ENCODE assay signal across 1 cellular context in the genomic region with DNA sequence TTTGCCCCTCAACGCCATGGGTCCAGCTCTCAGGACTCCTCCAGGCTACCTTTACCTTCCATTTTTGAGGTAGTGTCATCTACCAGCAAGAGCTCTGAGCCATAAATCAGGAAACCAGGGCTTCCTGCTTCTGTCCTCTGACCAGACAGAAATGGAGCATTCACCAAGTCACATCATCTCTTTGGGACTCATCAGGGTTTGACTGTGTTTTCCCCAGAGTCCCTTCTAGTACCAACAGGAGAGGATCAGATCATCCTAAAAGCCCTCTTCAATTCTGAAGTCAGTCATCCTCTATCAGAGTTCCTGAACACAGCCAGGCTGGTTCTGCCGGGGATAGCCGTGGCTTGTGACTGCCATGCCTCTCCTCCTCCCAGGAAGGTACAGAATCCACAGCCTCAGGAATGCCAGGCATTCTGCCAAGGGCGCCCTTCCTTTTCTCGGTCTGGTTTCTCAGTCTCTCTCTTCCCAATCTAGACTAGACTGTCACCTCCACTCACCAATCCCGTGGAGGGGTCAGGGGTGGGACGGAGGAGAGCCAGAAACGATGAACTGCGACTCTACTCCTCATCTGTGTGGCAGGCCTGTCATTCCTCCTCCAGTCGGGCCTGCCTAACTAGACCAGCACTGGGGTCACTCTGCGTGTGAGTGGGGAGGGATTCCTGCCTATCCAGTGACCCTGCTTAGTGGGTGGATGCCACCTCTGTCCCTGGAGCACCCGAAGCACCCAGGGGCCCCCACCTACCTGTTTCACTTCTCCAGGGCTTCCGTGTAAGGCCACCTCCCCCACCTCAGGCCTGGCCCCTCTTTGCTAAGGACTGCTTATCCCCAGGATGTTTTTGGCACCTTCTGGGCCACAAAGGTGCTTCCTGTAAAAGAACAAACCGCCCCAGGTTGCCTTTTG.
A peak's percentile ranks its signal among the peaks of the same experiment; 100 is the strongest.
TF ChIP-seq lines count a peak whose summit lies in the region.

No MANE protein-coding gene starts in this region.

TF ChIP-seq in HepG2, 621 proteins besides CTCF, POLR2A, EP300 and RAD21 (continued from another document and continues in another):
- TF ChIP-seq JARID2 (CRISPR knock-in tag; IDR thresholded peaks at IDR 0.05; ENCODE audit: insufficient replicate concordance), result no peak
- TF ChIP-seq NR2F2 (IDR thresholded peaks at IDR 0.05; ENCODE audit: borderline replicate concordance, low read depth), result no peak
- peak; percentile 61 for TF ChIP-seq RBM22 (optimal IDR thresholded peaks at IDR 0.05; ENCODE audit: low read length)
- TF ChIP-seq ZNF547 (CRISPR knock-in tag; IDR thresholded peaks at IDR 0.05), result no peak
- TF ChIP-seq, protein P1, sequence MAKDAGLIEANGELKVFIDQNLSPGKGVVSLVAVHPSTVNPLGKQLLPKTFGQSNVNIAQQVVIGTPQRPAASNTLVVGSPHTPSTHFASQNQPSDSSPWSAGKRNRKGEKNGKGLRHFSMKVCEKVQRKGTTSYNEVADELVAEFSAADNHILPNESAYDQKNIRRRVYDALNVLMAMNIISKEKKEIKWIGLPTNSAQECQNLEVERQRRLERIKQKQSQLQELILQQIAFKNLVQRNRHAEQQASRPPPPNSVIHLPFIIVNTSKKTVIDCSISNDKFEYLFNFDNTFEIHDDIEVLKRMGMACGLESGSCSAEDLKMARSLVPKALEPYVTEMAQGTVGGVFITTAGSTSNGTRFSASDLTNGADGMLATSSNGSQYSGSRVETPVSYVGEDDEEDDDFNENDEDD (CRISPR knock-in tag; IDR thresholded peaks at IDR 0.05; ENCODE audit: borderline replicate concordance), result 0 out of 2 replicates have a peak, but pooled peaks have one; percentile 28
- TF ChIP-seq ZNF737 (CRISPR knock-in tag; IDR thresholded peaks at IDR 0.05; ENCODE audit: borderline replicate concordance), result no peak
- TF ChIP-seq, protein P2, sequence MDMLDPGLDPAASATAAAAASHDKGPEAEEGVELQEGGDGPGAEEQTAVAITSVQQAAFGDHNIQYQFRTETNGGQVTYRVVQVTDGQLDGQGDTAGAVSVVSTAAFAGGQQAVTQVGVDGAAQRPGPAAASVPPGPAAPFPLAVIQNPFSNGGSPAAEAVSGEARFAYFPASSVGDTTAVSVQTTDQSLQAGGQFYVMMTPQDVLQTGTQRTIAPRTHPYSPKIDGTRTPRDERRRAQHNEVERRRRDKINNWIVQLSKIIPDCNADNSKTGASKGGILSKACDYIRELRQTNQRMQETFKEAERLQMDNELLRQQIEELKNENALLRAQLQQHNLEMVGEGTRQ (IDR thresholded peaks at IDR 0.05; ENCODE audit: low read depth, low read length), result no peak
- TF ChIP-seq, protein P2 (CRISPR knock-in tag; IDR thresholded peaks at IDR 0.05; ENCODE audit: borderline replicate concordance), result 0 out of 2 replicates have a peak, but pooled peaks have one; percentile 26
- TF ChIP-seq, protein P3, sequence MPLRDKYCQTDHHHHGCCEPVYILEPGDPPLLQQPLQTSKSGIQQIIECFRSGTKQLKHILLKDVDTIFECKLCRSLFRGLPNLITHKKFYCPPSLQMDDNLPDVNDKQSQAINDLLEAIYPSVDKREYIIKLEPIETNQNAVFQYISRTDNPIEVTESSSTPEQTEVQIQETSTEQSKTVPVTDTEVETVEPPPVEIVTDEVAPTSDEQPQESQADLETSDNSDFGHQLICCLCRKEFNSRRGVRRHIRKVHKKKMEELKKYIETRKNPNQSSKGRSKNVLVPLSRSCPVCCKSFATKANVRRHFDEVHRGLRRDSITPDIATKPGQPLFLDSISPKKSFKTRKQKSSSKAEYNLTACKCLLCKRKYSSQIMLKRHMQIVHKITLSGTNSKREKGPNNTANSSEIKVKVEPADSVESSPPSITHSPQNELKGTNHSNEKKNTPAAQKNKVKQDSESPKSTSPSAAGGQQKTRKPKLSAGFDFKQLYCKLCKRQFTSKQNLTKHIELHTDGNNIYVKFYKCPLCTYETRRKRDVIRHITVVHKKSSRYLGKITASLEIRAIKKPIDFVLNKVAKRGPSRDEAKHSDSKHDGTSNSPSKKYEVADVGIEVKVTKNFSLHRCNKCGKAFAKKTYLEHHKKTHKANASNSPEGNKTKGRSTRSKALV (CRISPR knock-in tag; IDR thresholded peaks at IDR 0.05), result 0 out of 2 replicates have a peak, but pooled peaks have one; percentile 28
- TF ChIP-seq ZNF777 (CRISPR knock-in tag; IDR thresholded peaks at IDR 0.05), result no peak
- TF ChIP-seq SNAPC2 (CRISPR knock-in tag; IDR thresholded peaks at IDR 0.05), result no peak
- TF ChIP-seq ZBTB39 (CRISPR knock-in tag; IDR thresholded peaks at IDR 0.05), result peak; percentile 33; the same call in 1 of the 2 replicates
- no peak; the same call in 1 of the 2 replicates for TF ChIP-seq KDM2A (CRISPR knock-in tag; IDR thresholded peaks at IDR 0.05; ENCODE audit: borderline replicate concordance, low read depth)
- TF ChIP-seq ZNF343 (CRISPR knock-in tag; IDR thresholded peaks at IDR 0.05), result peak; percentile 74; the same call in 1 of the 2 replicates
- TF ChIP-seq GATAD2A (CRISPR knock-in tag; IDR thresholded peaks at IDR 0.05), result peak; percentile 48; the same call in 1 of the 2 replicates
- TF ChIP-seq ZNF572 (CRISPR knock-in tag; IDR thresholded peaks at IDR 0.05), result 0 out of 2 replicates have a peak, but pooled peaks have one; percentile 41
- no peak for TF ChIP-seq KLF6 (CRISPR knock-in tag; IDR thresholded peaks at IDR 0.05)
- no peak for TF ChIP-seq ZC3H13 (CRISPR knock-in tag; IDR thresholded peaks at IDR 0.05)
- TF ChIP-seq ZNF678 (CRISPR knock-in tag; IDR thresholded peaks at IDR 0.05), result 0 out of 2 replicates have a peak, but pooled peaks have one; percentile 36
- TF ChIP-seq SRSF1 (optimal IDR thresholded peaks at IDR 0.05; ENCODE audit: low read depth, low read length), result no peak
- no peak for TF ChIP-seq ZNF253 (CRISPR knock-in tag; IDR thresholded peaks at IDR 0.05; ENCODE audit: borderline replicate concordance)
- no peak for TF ChIP-seq MAFG (CRISPR knock-in tag; IDR thresholded peaks at IDR 0.05)
- TF ChIP-seq MIXL1 (CRISPR knock-in tag; IDR thresholded peaks at IDR 0.05), result no peak; the same call in 1 of the 2 replicates
- TF ChIP-seq RBM39 (IDR thresholded peaks at IDR 0.05; ENCODE audit: low read depth, low read length, poor library complexity, severe bottlenecking), result no peak
- TF ChIP-seq ZNF503 (CRISPR knock-in tag; IDR thresholded peaks at IDR 0.05), result no peak
- TF ChIP-seq, protein P4, sequence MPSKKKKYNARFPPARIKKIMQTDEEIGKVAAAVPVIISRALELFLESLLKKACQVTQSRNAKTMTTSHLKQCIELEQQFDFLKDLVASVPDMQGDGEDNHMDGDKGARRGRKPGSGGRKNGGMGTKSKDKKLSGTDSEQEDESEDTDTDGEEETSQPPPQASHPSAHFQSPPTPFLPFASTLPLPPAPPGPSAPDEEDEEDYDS (CRISPR knock-in tag; IDR thresholded peaks at IDR 0.05), result peak; percentile 5; the same call in 1 of the 2 replicates
- no peak for TF ChIP-seq KDM4B (CRISPR knock-in tag; IDR thresholded peaks at IDR 0.05)
- TF ChIP-seq, protein P5, sequence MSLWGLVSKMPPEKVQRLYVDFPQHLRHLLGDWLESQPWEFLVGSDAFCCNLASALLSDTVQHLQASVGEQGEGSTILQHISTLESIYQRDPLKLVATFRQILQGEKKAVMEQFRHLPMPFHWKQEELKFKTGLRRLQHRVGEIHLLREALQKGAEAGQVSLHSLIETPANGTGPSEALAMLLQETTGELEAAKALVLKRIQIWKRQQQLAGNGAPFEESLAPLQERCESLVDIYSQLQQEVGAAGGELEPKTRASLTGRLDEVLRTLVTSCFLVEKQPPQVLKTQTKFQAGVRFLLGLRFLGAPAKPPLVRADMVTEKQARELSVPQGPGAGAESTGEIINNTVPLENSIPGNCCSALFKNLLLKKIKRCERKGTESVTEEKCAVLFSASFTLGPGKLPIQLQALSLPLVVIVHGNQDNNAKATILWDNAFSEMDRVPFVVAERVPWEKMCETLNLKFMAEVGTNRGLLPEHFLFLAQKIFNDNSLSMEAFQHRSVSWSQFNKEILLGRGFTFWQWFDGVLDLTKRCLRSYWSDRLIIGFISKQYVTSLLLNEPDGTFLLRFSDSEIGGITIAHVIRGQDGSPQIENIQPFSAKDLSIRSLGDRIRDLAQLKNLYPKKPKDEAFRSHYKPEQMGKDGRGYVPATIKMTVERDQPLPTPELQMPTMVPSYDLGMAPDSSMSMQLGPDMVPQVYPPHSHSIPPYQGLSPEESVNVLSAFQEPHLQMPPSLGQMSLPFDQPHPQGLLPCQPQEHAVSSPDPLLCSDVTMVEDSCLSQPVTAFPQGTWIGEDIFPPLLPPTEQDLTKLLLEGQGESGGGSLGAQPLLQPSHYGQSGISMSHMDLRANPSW (CRISPR knock-in tag; IDR thresholded peaks at IDR 0.05; ENCODE audit: borderline replicate concordance), result no peak
- TF ChIP-seq SIN3B (IDR thresholded peaks at IDR 0.05; ENCODE audit: low read length), result no peak
- TF ChIP-seq HIC2 (CRISPR knock-in tag; IDR thresholded peaks at IDR 0.05; ENCODE audit: low read depth), result no peak; the same call in 1 of the 2 replicates
- no peak for TF ChIP-seq AKAP8 (CRISPR knock-in tag; IDR thresholded peaks at IDR 0.05)
- peak; percentile 39 for TF ChIP-seq SALL1 (CRISPR knock-in tag; IDR thresholded peaks at IDR 0.05)
- no peak for TF ChIP-seq TRAFD1 (CRISPR knock-in tag; IDR thresholded peaks at IDR 0.05; ENCODE audit: borderline replicate concordance)
- TF ChIP-seq PAX8 (CRISPR knock-in tag; IDR thresholded peaks at IDR 0.05; ENCODE audit: borderline replicate concordance), result no peak
- TF ChIP-seq ZNF264 (CRISPR knock-in tag; IDR thresholded peaks at IDR 0.05), result no peak
- TF ChIP-seq, protein P6, sequence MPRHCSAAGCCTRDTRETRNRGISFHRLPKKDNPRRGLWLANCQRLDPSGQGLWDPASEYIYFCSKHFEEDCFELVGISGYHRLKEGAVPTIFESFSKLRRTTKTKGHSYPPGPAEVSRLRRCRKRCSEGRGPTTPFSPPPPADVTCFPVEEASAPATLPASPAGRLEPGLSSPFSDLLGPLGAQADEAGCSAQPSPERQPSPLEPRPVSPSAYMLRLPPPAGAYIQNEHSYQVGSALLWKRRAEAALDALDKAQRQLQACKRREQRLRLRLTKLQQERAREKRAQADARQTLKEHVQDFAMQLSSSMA (CRISPR knock-in tag; IDR thresholded peaks at IDR 0.05), result peak; percentile 58; the same call in 1 of the 2 replicates
- peak; percentile 30; the same call in 1 of the 2 replicates for TF ChIP-seq HOXA3 (CRISPR knock-in tag; IDR thresholded peaks at IDR 0.05)
